Comparison of ENCODE assay signal across 11 cellular contexts in the genomic region with DNA sequence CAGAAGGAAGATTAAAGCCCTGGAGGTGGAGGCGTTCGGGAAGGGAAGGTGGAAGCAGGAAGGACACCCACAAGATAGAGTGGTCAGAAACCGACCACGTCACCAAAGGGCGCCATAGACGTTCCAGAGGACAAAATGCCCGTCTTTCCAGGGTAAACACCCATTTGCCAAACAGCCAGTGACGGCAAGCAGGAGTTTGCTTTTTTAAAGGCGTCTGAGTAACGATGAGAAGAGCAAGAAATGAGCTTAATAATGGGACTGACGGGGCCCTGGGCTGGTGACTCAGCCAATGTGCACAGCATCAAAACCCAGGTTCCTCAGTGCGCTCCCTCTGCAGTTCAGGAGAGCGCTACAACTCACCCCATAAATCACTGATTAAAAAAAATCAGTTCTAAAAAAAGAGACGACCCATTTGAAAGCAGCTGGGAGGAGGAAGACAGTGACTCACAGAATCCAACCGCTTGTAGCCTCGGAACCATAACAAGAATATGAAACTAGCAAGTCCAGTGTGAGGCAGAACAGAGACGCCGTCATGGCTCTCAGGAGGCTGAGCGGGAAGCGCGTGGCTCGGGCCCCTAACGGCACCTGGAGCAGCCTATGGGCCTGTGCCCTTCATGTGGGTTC. TPM values are rescaled to one million over a fixed set of nuclear protein-coding genes. Genes with fewer than 3 reads are reported as not detected.
DNase-seq lines count a peak whose midpoint lies in the region; ATAC-seq lines count a peak whose summit lies in the region.
"Had no signal": no experiment of that assay in that cellular context is flagged by ENCODE, and none has a peak within 500 bp of the region (broad histone marks: within the 10 kb centered on the region; RNA-seq: fewer than 3 reads in every experiment).

No MANE protein-coding gene starts in this region.

- H3K4me3 ChIP-seq in mucosa of rectum (ENCODE audit: low read length in 2 of 2) (peak overlapping the region in 1 of 2 donors; percentile 28), aorta (ENCODE audit: low read length in 2 of 2) (no peak overlapping the region)

- H3K4me1 ChIP-seq in mucosa of rectum (ENCODE audit: control insufficient read depth in 2 of 2, insufficient read depth in 2 of 2, low read length in 2 of 2) (peaks cover 0 to 8% of the 10 kb centered on the region in 2 donors), aorta (ENCODE audit: control insufficient read depth in 1 of 2, insufficient read depth in 2 of 2, low read length in 2 of 2) (no peaks in the 10 kb centered on the region)

- H3K27ac Mint-ChIP-seq in stimulated activated naive CD8-positive, alpha-beta T cell treated with anti-CD3 and anti-CD28 coated beads, Interleukin-15, amount 100 ng/mL, for 72 hours = no peak overlapping the region
- H3K27ac Mint-ChIP-seq: activated naive CD4-positive, alpha-beta T cell treated with anti-CD3 and anti-CD28 coated beads, Interleukin-2, amount 10 ng/mL, durations not matched to agents 7 days and 5 days had no signal

- H3K9ac ChIP-seq in mucosa of rectum (ENCODE audit: low read depth in 1 of 2, low read length in 2 of 2) = no peak overlapping the region

- no peaks in the 10 kb centered on the region for H3K9me3 Mint-ChIP-seq in stimulated activated naive CD8-positive, alpha-beta T cell treated with anti-CD3 and anti-CD28 coated beads, Interleukin-15, amount 100 ng/mL, for 72 hours
- H3K9me3 Mint-ChIP-seq: activated naive CD4-positive, alpha-beta T cell treated with anti-CD3 and anti-CD28 coated beads, Interleukin-2, amount 10 ng/mL, durations not matched to agents 7 days and 5 days had no signal

- DNase-seq in NCI-H2227 (lab: John Stamatoyannopoulos, UW; ENCODE audit: unreplicated experiment) (peak; percentile 68), NCI-H2227 treated with DMSO at 0.1 percent for 48 hours (lab: John Stamatoyannopoulos, UW) (no peak), caudate nucleus (lab: John Stamatoyannopoulos, UW) (peak in 36 of 61 donors; percentile 27 to 90 (median 60)), aorta (peak; percentile 72 to 86), NCI-H1436 (lab: John Stamatoyannopoulos, UW) (no peak), T-helper 1 cell (no peak)
- no peak for DNase-seq in stimulated activated naive CD8-positive, alpha-beta T cell treated with anti-CD3 and anti-CD28 coated beads, Interleukin-15, amount 100 ng/mL, for 72 hours
- DNase-seq: activated naive CD4-positive, alpha-beta T cell treated with anti-CD3 and anti-CD28 coated beads, Interleukin-2, amount 10 ng/mL, durations not matched to agents 7 days and 5 days; left cardiac atrium had no signal

- peaks cover 35% of the 10 kb centered on the region for H3K27me3 Mint-ChIP-seq in stimulated activated naive CD8-positive, alpha-beta T cell treated with anti-CD3 and anti-CD28 coated beads, Interleukin-15, amount 100 ng/mL, for 72 hours

- no peaks in the 10 kb centered on the region for H3K4me1 Mint-ChIP-seq in stimulated activated naive CD8-positive, alpha-beta T cell treated with anti-CD3 and anti-CD28 coated beads, Interleukin-15, amount 100 ng/mL, for 72 hours
- H3K4me1 Mint-ChIP-seq: activated naive CD4-positive, alpha-beta T cell treated with anti-CD3 and anti-CD28 coated beads, Interleukin-2, amount 10 ng/mL, durations not matched to agents 7 days and 5 days had no signal

- peak; percentile 87 for ATAC-seq in aorta (ENCODE audit: low FRiP score)
- ATAC-seq in stimulated activated naive CD8-positive, alpha-beta T cell treated with anti-CD3 and anti-CD28 coated beads, Interleukin-15, amount 100 ng/mL, for 72 hours = no peak
- ATAC-seq: HepG2, left cardiac atrium had no signal

- intact Hi-C loops in aorta (cut with DNase I) = loop anchor here (2.0 to 10.0 kb wide), 5 partner anchors 71 to 249 kb away; partner anchors contain the start of gene LARP4B (in 1 of the 2)

- H3K27ac ChIP-seq in caudate nucleus (ENCODE audit: low read depth, low read length) = peak overlapping the region; percentile 36
- peak overlapping the region; percentile 6 to 48 for H3K27ac ChIP-seq in mucosa of rectum (ENCODE audit: low read depth in 2 of 2, low read length in 2 of 2)
- H3K27ac ChIP-seq in aorta (ENCODE audit: low read depth in 1 of 2, low read length in 2 of 2) = peak overlapping the region; percentile 15 to 49

- 9 to 12% methylated on average over 23 of the region's 23 CpGs for WGBS in aorta, 2 donors

- H3K4me3 Mint-ChIP-seq in stimulated activated naive CD8-positive, alpha-beta T cell treated with anti-CD3 and anti-CD28 coated beads, Interleukin-15, amount 100 ng/mL, for 72 hours = no peak overlapping the region
- H3K4me3 Mint-ChIP-seq: activated naive CD4-positive, alpha-beta T cell treated with anti-CD3 and anti-CD28 coated beads, Interleukin-2, amount 10 ng/mL, durations not matched to agents 7 days and 5 days had no signal

- no peaks in the 10 kb centered on the region for H3K27me3 ChIP-seq in mucosa of rectum (ENCODE audit: control insufficient read depth in 2 of 2, insufficient read depth in 2 of 2, low read length in 2 of 2)
- H3K27me3 ChIP-seq in aorta (ENCODE audit: control insufficient read depth in 1 of 2, insufficient read depth in 2 of 2, low read length in 1 of 2) = no peaks in the 10 kb centered on the region

- H3K36me3 ChIP-seq in mucosa of rectum (ENCODE audit: control insufficient read depth in 2 of 2, insufficient read depth in 2 of 2, low read length in 2 of 2) (no peaks in the 10 kb centered on the region), aorta (ENCODE audit: control insufficient read depth in 1 of 2, insufficient read depth in 2 of 2, low read length in 1 of 2) (no peaks in the 10 kb centered on the region)

- no peaks in the 10 kb centered on the region for H3K9me3 ChIP-seq in mucosa of rectum (ENCODE audit: control insufficient read depth in 2 of 2, low read length in 2 of 2)
- H3K9me3 ChIP-seq in aorta (ENCODE audit: control insufficient read depth, low read length) = no peaks in the 10 kb centered on the region

RNA-seq across cellular contexts. Expression of gene DIP2C, which starts 5.9 kb away (rescaled TPM):
- total RNA-seq in aorta = 10 to 100 TPM; 38.7 to 40.2 TPM
- 1 to 10 TPM; 6.4 to 9.0 TPM for polyA plus RNA-seq in aorta

Comparison
In these comparisons a context has a peak if more than half of its experiments do, and no peak if none do; other contexts are left out.
1. DNase-seq: peak in NCI-H2227 (single experiment), caudate nucleus (36 of 61) and aorta (2 of 2); none in NCI-H2227 treated with DMSO at 0.1 percent for 48 hours (single experiment), NCI-H1436 (single experiment), T-helper 1 cell (0 of 5) and stimulated activated naive CD8-positive, alpha-beta T cell treated with anti-CD3 and anti-CD28 coated beads, Interleukin-15, amount 100 ng/mL, for 72 hours (0 of 2).
2. Peak in every context shown above with its lines, with median percentiles within 50 percentile points of each other: H3K27ac ChIP-seq.